ENCODE assay signal across 8 cellular contexts in genomic region chr11:126210871-126211235, GRCh38. TPM values are rescaled to one million over a fixed set of nuclear protein-coding genes. Genes with fewer than 3 reads are reported as not detected.
DNase-seq lines count a peak whose midpoint lies in the region; ATAC-seq, FAIRE-seq and TF ChIP-seq lines count a peak whose summit lies in the region.

No MANE protein-coding gene starts in this region.

- H3K36me3 Mint-ChIP-seq in activated T-cell treated with anti-CD3 and anti-CD28 coated beads, Interleukin-2, amount 50 U/mL, for 4 hours (ENCODE audit: insufficient read depth): peaks cover 28% of the 10 kb centered on the region
- peaks cover 27% of the 10 kb centered on the region for H3K36me3 Mint-ChIP-seq in activated naive CD8-positive, alpha-beta T cell treated with anti-CD3 and anti-CD28 coated beads, Interleukin-2, amount 50 U/mL, for 24 hours (ENCODE audit: low read depth)

- H3K4me1 Mint-ChIP-seq in activated T-cell treated with anti-CD3 and anti-CD28 coated beads, Interleukin-2, amount 50 U/mL, for 4 hours (ENCODE audit: low read depth): peaks cover 37% of the 10 kb centered on the region
- peaks cover 39% of the 10 kb centered on the region for H3K4me1 Mint-ChIP-seq in activated naive CD8-positive, alpha-beta T cell treated with anti-CD3 and anti-CD28 coated beads, Interleukin-2, amount 50 U/mL, for 24 hours

- H3K4me2 ChIP-seq in HepG2 (ENCODE audit: low read depth, low read length): peak overlapping the region; percentile 94

- POLR2A ChIA-PET in HepG2 (lab: Yijun Ruan, JAX): interaction anchor here (0.7 to 2.1 kb wide), 4 partner anchors 10 to 149 kb away, joined by 3 to 8 read pairs (median 4); partner anchors contain the start of genes CDON, FOXRED1 and SRPRA

- H3K79me2 ChIP-seq in HepG2 (ENCODE audit: insufficient read depth, low read length): peaks cover 48% of the 10 kb centered on the region

- peak overlapping the region; percentile 98 for H3K4me3 Mint-ChIP-seq in activated T-cell treated with anti-CD3 and anti-CD28 coated beads, Interleukin-2, amount 50 U/mL, for 4 hours
- H3K4me3 Mint-ChIP-seq in activated naive CD8-positive, alpha-beta T cell treated with anti-CD3 and anti-CD28 coated beads, Interleukin-2, amount 50 U/mL, for 24 hours: peak overlapping the region; percentile 97

- H2AFZ ChIP-seq in HepG2 (ENCODE audit: low read length): no peak overlapping the region

- no peaks in the 10 kb centered on the region for H3K9me3 Mint-ChIP-seq in activated T-cell treated with anti-CD3 and anti-CD28 coated beads, Interleukin-2, amount 50 U/mL, for 4 hours
- H3K9me3 Mint-ChIP-seq in activated naive CD8-positive, alpha-beta T cell treated with anti-CD3 and anti-CD28 coated beads, Interleukin-2, amount 50 U/mL, for 24 hours: no peaks in the 10 kb centered on the region

- peaks cover 0 to 2% of the 10 kb centered on the region in 2 experiments; a peak in 1 of 5 replicates for H3K27me3 ChIP-seq in HepG2 (ENCODE audit: control insufficient read depth in 1 of 2, insufficient read depth in 2 of 2, low read length in 2 of 2)
- H3K27me3 ChIP-seq in tibial artery: no peaks in the 10 kb centered on the region

- H3K4me3 ChIP-seq in HepG2 (replicated peaks in 1 of 3; ENCODE audit: insufficient read depth in 1 of 3, low read depth in 2 of 3, low read length in 3 of 3) (peak overlapping the region; percentile 76 to 97 (median 90)), tibial artery (peak overlapping the region; percentile 63 to 85)

- TF ChIP-seq EP300 in HepG2 (IDR thresholded peaks at IDR 0.05; ENCODE audit: low read depth in 2 of 2, low read length in 2 of 2) (no peak), HepG2 (CRISPR knock-in tag; IDR thresholded peaks at IDR 0.05; ENCODE audit: borderline replicate concordance) (no peak)

- ATAC-seq in activated T-cell treated with anti-CD3 and anti-CD28 coated beads, Interleukin-2, amount 50 U/mL, for 4 hours: no peak
- ATAC-seq in activated naive CD8-positive, alpha-beta T cell treated with anti-CD3 and anti-CD28 coated beads, Interleukin-2, amount 50 U/mL, for 24 hours: no peak
- ATAC-seq in HepG2 (peak; percentile 8), GM21737 (IDR thresholded peaks at IDR 0.05; ENCODE audit: unreplicated experiment) (no peak), GM21367 (IDR thresholded peaks at IDR 0.05; ENCODE audit: unreplicated experiment) (no peak)

- no peak for DNase-seq in activated T-cell treated with anti-CD3 and anti-CD28 coated beads, Interleukin-2, amount 50 U/mL, for 4 hours
- no peak for DNase-seq in activated T-cell treated with anti-CD3 and anti-CD28 coated beads, Interleukin-2, amount 50 U/mL, for 1 hour
- no peak for DNase-seq in activated naive CD8-positive, alpha-beta T cell treated with anti-CD3 and anti-CD28 coated beads, Interleukin-2, amount 50 U/mL, for 24 hours
- DNase-seq in HepG2 (ENCODE audit: low spot score): no peak
- DNase-seq in tibial artery: no peak
- no peak for DNase-seq in stimulated activated naive CD4-positive, alpha-beta T cell treated with Interleukin-2 at 50 U/mL for 16 hours (lab: John Stamatoyannopoulos, UW)

- no peaks in the 10 kb centered on the region for H3K27me3 Mint-ChIP-seq in activated T-cell treated with anti-CD3 and anti-CD28 coated beads, Interleukin-2, amount 50 U/mL, for 4 hours (ENCODE audit: low read depth)
- H3K27me3 Mint-ChIP-seq in activated naive CD8-positive, alpha-beta T cell treated with anti-CD3 and anti-CD28 coated beads, Interleukin-2, amount 50 U/mL, for 24 hours: no peaks in the 10 kb centered on the region

- H4K20me1 ChIP-seq in HepG2 (ENCODE audit: insufficient read depth, low read length): no peaks in the 10 kb centered on the region

- H3K9me3 ChIP-seq in HepG2 (ENCODE audit: low read length) (no peaks in the 10 kb centered on the region), tibial artery (no peaks in the 10 kb centered on the region)

- H3K36me3 ChIP-seq in HepG2 (replicated peaks in 1 of 2; ENCODE audit: control insufficient read depth in 1 of 2, insufficient read depth in 2 of 2, low read length in 2 of 2): peaks cover 6 to 27% of the 10 kb centered on the region in 2 experiments
- peaks cover 0 to 34% (median 15%) of the 10 kb centered on the region in 3 donors for H3K36me3 ChIP-seq in tibial artery

- TSS peak; percentile 52 for BruUV-seq in HepG2 (replicated peaks; lab: Mats Ljungman, UMichigan)

- FAIRE-seq in HepG2 (lab: Jason Lieb, UNC): no peak

- H3K4me1 ChIP-seq in HepG2 (ENCODE audit: insufficient read depth, low read length) (peaks cover 44% of the 10 kb centered on the region), tibial artery (peaks cover 0 to 20% (median 15%) of the 10 kb centered on the region in 4 donors)

- H3K27ac ChIP-seq in HepG2 (ENCODE audit: extremely low read length, insufficient read depth, low read length) (peak overlapping the region; percentile 82), tibial artery (peak overlapping the region; percentile 51 to 72)

- in situ Hi-C loops in HepG2 (cut with HindIII; ENCODE audit: extremely low pct_ligation_motif_present, low pct_unique_long_range_greater_than_20kb): loop anchor here (25.0 kb wide), 1 partner anchor 574 kb away; the partner anchor contains the start of gene CHEK1

- CTCF ChIA-PET in HepG2 (lab: Yijun Ruan, JAX; ENCODE audit: low intra/inter-chr PET ratio, low total read pairs): no interaction called here

- H3K9ac ChIP-seq in HepG2 (ENCODE audit: insufficient read depth, low read depth, low read length): peak overlapping the region; percentile 83

- TF ChIP-seq RAD21 in HepG2 (CRISPR knock-in tag; IDR thresholded peaks at IDR 0.05): no peak

- 1% methylated on average over 20 of the region's 20 CpGs for WGBS in HepG2 (ENCODE audit: low lambda C conversion rate)

- H3K27ac Mint-ChIP-seq in activated naive CD8-positive, alpha-beta T cell treated with anti-CD3 and anti-CD28 coated beads, Interleukin-2, amount 50 U/mL, for 24 hours: peak overlapping the region; percentile 94

- no peak for TF ChIP-seq POLR2A in HepG2 (IDR thresholded peaks at IDR 0.05; ENCODE audit: insufficient read depth in 1 of 2, low read depth in 2 of 2, low read length in 2 of 2)

- TF ChIP-seq CTCF in HepG2 (CRISPR knock-in tag; IDR thresholded peaks at IDR 0.05) (no peak), tibial artery (IDR thresholded peaks at IDR 0.05) (no peak)

- intact Hi-C loops in HepG2 (cut with micrococcal nuclease; ENCODE audit: unreplicated experiment): loop anchor here (2.0 kb wide), 1 partner anchor 58 kb away; the partner anchor contains the start of genes FOXRED1 and SRPRA
- intact Hi-C loops in tibial artery (cut with DNase I; ENCODE audit: low total_unique reads): no loop called here

RNA-seq across cellular contexts. Expression of gene RPUSD4, which starts 0.6 kb away (rescaled TPM):
- total RNA-seq in activated T-cell treated with anti-CD3 and anti-CD28 coated beads, Interleukin-2, amount 50 U/mL, for 4 hours: 10 to 100 TPM; 51.0 to 52.0 (median 51.4) TPM
- total RNA-seq in HepG2 (2016; rRNA removed; fragmentation: Illumina TruSeq; extraction: Trizol): 45.0 and 45.6 TPM in 2 replicates
- 11.4 and 11.5 TPM in 2 replicates for total RNA-seq in HepG2 (2016; cell fraction: cytosol; rRNA removed; fragmentation: Illumina TruSeq; extraction: Trizol; ENCODE audit: low read depth)
- total RNA-seq in HepG2 (2016; cell fraction: insoluble cytoplasmic fraction; rRNA removed; fragmentation: Illumina TruSeq; extraction: Trizol): 46.3 and 47.2 TPM in 2 replicates
- 25.9 and 29.8 TPM in 2 replicates for total RNA-seq in HepG2 (2016; cell fraction: membrane; rRNA removed; fragmentation: Illumina TruSeq; extraction: Trizol)
- 46.8 and 51.8 TPM in 2 replicates for total RNA-seq in HepG2 (2016; cell fraction: nucleus; rRNA removed; fragmentation: Illumina TruSeq; extraction: Trizol)
- 51.6 and 52.9 TPM in 2 replicates for polyA plus RNA-seq in HepG2 (2011; rRNA removed)
- polyA plus RNA-seq in HepG2 (2011; cell fraction: cytosol; rRNA removed): 42.4 and 53.0 TPM in 2 replicates
- polyA plus RNA-seq in HepG2 (2011; cell fraction: nucleus; rRNA removed): 68.4 and 69.6 TPM in 2 replicates
- polyA plus RNA-seq in HepG2 (2012): 36.1 and 41.1 TPM in 2 replicates
- 6.0 and 7.2 TPM in 2 replicates for polyA plus RNA-seq in HepG2 (2016; cell fraction: cytosol; fragmentation: Illumina TruSeq; extraction: Trizol; ENCODE audit: low read depth)
- 43.9 and 44.1 TPM in 2 replicates for polyA plus RNA-seq in HepG2 (2016; cell fraction: insoluble cytoplasmic fraction; fragmentation: Illumina TruSeq; extraction: Trizol; ENCODE audit: low read depth)
- 16.2 and 17.9 TPM in 2 replicates for polyA plus RNA-seq in HepG2 (2016; cell fraction: membrane; fragmentation: Illumina TruSeq; extraction: Trizol; ENCODE audit: low read depth)
- 85.9 and 93.8 TPM in 2 replicates for polyA plus RNA-seq in HepG2 (2016; cell fraction: nucleus; fragmentation: Illumina TruSeq; extraction: Trizol; ENCODE audit: insufficient read depth, low read depth)
- 74.1 and 168 TPM in 2 replicates for polyA minus RNA-seq in HepG2 (2011; rRNA and poly(A)+ RNA removed; ENCODE audit: low replicate concordance)
- polyA minus RNA-seq in HepG2 (2011; cell fraction: cytosol; rRNA and poly(A)+ RNA removed): 31.0 and 34.3 TPM in 2 replicates
- polyA minus RNA-seq in HepG2 (2011; cell fraction: nucleus; rRNA and poly(A)+ RNA removed): 60.8 and 66.2 TPM in 2 replicates

RNA-seq across cellular contexts. Expression of gene FAM118B, which starts 0.7 kb away (rescaled TPM):
- total RNA-seq in activated T-cell treated with anti-CD3 and anti-CD28 coated beads, Interleukin-2, amount 50 U/mL, for 4 hours: 10 to 100 TPM; 15.9 to 18.6 (median 17.0) TPM
- 25.7 and 30.9 TPM in 2 replicates for total RNA-seq in HepG2 (2016; rRNA removed; fragmentation: Illumina TruSeq; extraction: Trizol)
- total RNA-seq in HepG2 (2016; cell fraction: cytosol; rRNA removed; fragmentation: Illumina TruSeq; extraction: Trizol; ENCODE audit: low read depth): 4.3 and 4.7 TPM in 2 replicates
- total RNA-seq in HepG2 (2016; cell fraction: insoluble cytoplasmic fraction; rRNA removed; fragmentation: Illumina TruSeq; extraction: Trizol): 25.2 and 33.9 TPM in 2 replicates
- 11.4 and 12.1 TPM in 2 replicates for total RNA-seq in HepG2 (2016; cell fraction: membrane; rRNA removed; fragmentation: Illumina TruSeq; extraction: Trizol)
- 17.6 and 18.5 TPM in 2 replicates for total RNA-seq in HepG2 (2016; cell fraction: nucleus; rRNA removed; fragmentation: Illumina TruSeq; extraction: Trizol)
- 10.2 and 10.4 TPM in 2 replicates for polyA plus RNA-seq in HepG2 (2011; rRNA removed)
- 6.6 and 10.7 TPM in 2 replicates for polyA plus RNA-seq in HepG2 (2011; cell fraction: cytosol; rRNA removed)
- polyA plus RNA-seq in HepG2 (2011; cell fraction: nucleus; rRNA removed): 3.4 and 4.2 TPM in 2 replicates
- 8.2 and 8.8 TPM in 2 replicates for polyA plus RNA-seq in HepG2 (2012)
- polyA plus RNA-seq in HepG2 (2016; cell fraction: cytosol; fragmentation: Illumina TruSeq; extraction: Trizol; ENCODE audit: low read depth): 3.3 and 3.4 TPM in 2 replicates
- 27.7 and 31.2 TPM in 2 replicates for polyA plus RNA-seq in HepG2 (2016; cell fraction: insoluble cytoplasmic fraction; fragmentation: Illumina TruSeq; extraction: Trizol; ENCODE audit: low read depth)
- 6.7 and 7.0 TPM in 2 replicates for polyA plus RNA-seq in HepG2 (2016; cell fraction: membrane; fragmentation: Illumina TruSeq; extraction: Trizol; ENCODE audit: low read depth)
- polyA plus RNA-seq in HepG2 (2016; cell fraction: nucleus; fragmentation: Illumina TruSeq; extraction: Trizol; ENCODE audit: insufficient read depth, low read depth): 14.7 and 15.9 TPM in 2 replicates
- 2.5 and 4.9 TPM in 2 replicates for polyA minus RNA-seq in HepG2 (2011; rRNA and poly(A)+ RNA removed; ENCODE audit: low replicate concordance)
- polyA minus RNA-seq in HepG2 (2011; cell fraction: cytosol; rRNA and poly(A)+ RNA removed): 3.3 and 6.6 TPM in 2 replicates
- polyA minus RNA-seq in HepG2 (2011; cell fraction: nucleus; rRNA and poly(A)+ RNA removed): 10.6 and 13.4 TPM in 2 replicates

RNA-seq across cellular contexts. Expression of gene SRPRA, which starts 57.8 kb away (rescaled TPM):
- total RNA-seq in activated T-cell treated with anti-CD3 and anti-CD28 coated beads, Interleukin-2, amount 50 U/mL, for 4 hours: 100 to 1,000 TPM; 213 to 222 (median 214) TPM
- total RNA-seq in HepG2 (2016; rRNA removed; fragmentation: Illumina TruSeq; extraction: Trizol): 16.4 and 27.7 TPM in 2 replicates
- total RNA-seq in HepG2 (2016; cell fraction: cytosol; rRNA removed; fragmentation: Illumina TruSeq; extraction: Trizol; ENCODE audit: low read depth): 2.7 and 3.2 TPM in 2 replicates
- 14.6 and 27.3 TPM in 2 replicates for total RNA-seq in HepG2 (2016; cell fraction: insoluble cytoplasmic fraction; rRNA removed; fragmentation: Illumina TruSeq; extraction: Trizol)
- total RNA-seq in HepG2 (2016; cell fraction: membrane; rRNA removed; fragmentation: Illumina TruSeq; extraction: Trizol): 8.0 and 10.6 TPM in 2 replicates
- 59.3 and 69.9 TPM in 2 replicates for total RNA-seq in HepG2 (2016; cell fraction: nucleus; rRNA removed; fragmentation: Illumina TruSeq; extraction: Trizol)
- polyA plus RNA-seq in HepG2 (2011; rRNA removed): 64.6 and 67.6 TPM in 2 replicates
- polyA plus RNA-seq in HepG2 (2011; cell fraction: cytosol; rRNA removed): 67.4 and 74.4 TPM in 2 replicates
- polyA plus RNA-seq in HepG2 (2011; cell fraction: nucleus; rRNA removed): 95.0 and 97.8 TPM in 2 replicates
- 66.3 and 75.8 TPM in 2 replicates for polyA plus RNA-seq in HepG2 (2012)
- 4.3 and 4.8 TPM in 2 replicates for polyA plus RNA-seq in HepG2 (2016; cell fraction: cytosol; fragmentation: Illumina TruSeq; extraction: Trizol; ENCODE audit: low read depth)
- polyA plus RNA-seq in HepG2 (2016; cell fraction: insoluble cytoplasmic fraction; fragmentation: Illumina TruSeq; extraction: Trizol; ENCODE audit: low read depth): 27.7 and 34.9 TPM in 2 replicates
- polyA plus RNA-seq in HepG2 (2016; cell fraction: membrane; fragmentation: Illumina TruSeq; extraction: Trizol; ENCODE audit: low read depth): 9.2 and 12.3 TPM in 2 replicates
- polyA plus RNA-seq in HepG2 (2016; cell fraction: nucleus; fragmentation: Illumina TruSeq; extraction: Trizol; ENCODE audit: insufficient read depth, low read depth): 133 TPM in 2 replicates
- 87.4 and 136 TPM in 2 replicates for polyA minus RNA-seq in HepG2 (2011; rRNA and poly(A)+ RNA removed; ENCODE audit: low replicate concordance)
- polyA minus RNA-seq in HepG2 (2011; cell fraction: cytosol; rRNA and poly(A)+ RNA removed): 49.7 and 49.8 TPM in 2 replicates
- 135 and 143 TPM in 2 replicates for polyA minus RNA-seq in HepG2 (2011; cell fraction: nucleus; rRNA and poly(A)+ RNA removed)

RNA-seq across cellular contexts. Expression of gene FOXRED1, which starts 58.1 kb away (rescaled TPM):
- total RNA-seq in activated T-cell treated with anti-CD3 and anti-CD28 coated beads, Interleukin-2, amount 50 U/mL, for 4 hours: 10 to 100 TPM; 51.2 to 55.5 (median 51.4) TPM
- total RNA-seq in HepG2 (2016; rRNA removed; fragmentation: Illumina TruSeq; extraction: Trizol): 42.9 and 50.2 TPM in 2 replicates
- 13.0 and 13.3 TPM in 2 replicates for total RNA-seq in HepG2 (2016; cell fraction: cytosol; rRNA removed; fragmentation: Illumina TruSeq; extraction: Trizol; ENCODE audit: low read depth)
- 43.9 and 49.5 TPM in 2 replicates for total RNA-seq in HepG2 (2016; cell fraction: insoluble cytoplasmic fraction; rRNA removed; fragmentation: Illumina TruSeq; extraction: Trizol)
- 16.4 and 18.0 TPM in 2 replicates for total RNA-seq in HepG2 (2016; cell fraction: membrane; rRNA removed; fragmentation: Illumina TruSeq; extraction: Trizol)
- 32.4 TPM in 2 replicates for total RNA-seq in HepG2 (2016; cell fraction: nucleus; rRNA removed; fragmentation: Illumina TruSeq; extraction: Trizol)
- 24.7 and 29.6 TPM in 2 replicates for polyA plus RNA-seq in HepG2 (2011; rRNA removed)
- polyA plus RNA-seq in HepG2 (2011; cell fraction: cytosol; rRNA removed): 24.1 and 38.8 TPM in 2 replicates
- polyA plus RNA-seq in HepG2 (2011; cell fraction: nucleus; rRNA removed): 39.3 and 48.4 TPM in 2 replicates
- 15.5 and 27.9 TPM in 2 replicates for polyA plus RNA-seq in HepG2 (2012)
- polyA plus RNA-seq in HepG2 (2016; cell fraction: cytosol; fragmentation: Illumina TruSeq; extraction: Trizol; ENCODE audit: low read depth): 6.7 and 7.3 TPM in 2 replicates
- 49.1 and 50.0 TPM in 2 replicates for polyA plus RNA-seq in HepG2 (2016; cell fraction: insoluble cytoplasmic fraction; fragmentation: Illumina TruSeq; extraction: Trizol; ENCODE audit: low read depth)
- 8.9 and 10.8 TPM in 2 replicates for polyA plus RNA-seq in HepG2 (2016; cell fraction: membrane; fragmentation: Illumina TruSeq; extraction: Trizol; ENCODE audit: low read depth)
- 95.9 and 96.9 TPM in 2 replicates for polyA plus RNA-seq in HepG2 (2016; cell fraction: nucleus; fragmentation: Illumina TruSeq; extraction: Trizol; ENCODE audit: insufficient read depth, low read depth)
- 40.2 and 50.7 TPM in 2 replicates for polyA minus RNA-seq in HepG2 (2011; rRNA and poly(A)+ RNA removed; ENCODE audit: low replicate concordance)
- 9.2 and 9.8 TPM in 2 replicates for polyA minus RNA-seq in HepG2 (2011; cell fraction: cytosol; rRNA and poly(A)+ RNA removed)
- polyA minus RNA-seq in HepG2 (2011; cell fraction: nucleus; rRNA and poly(A)+ RNA removed): 22.1 and 23.8 TPM in 2 replicates
